ENCODE assay signal across 1 cellular context in genomic region chr22:28440517-28441366, GRCh38.
TF ChIP-seq lines count a peak whose summit lies in the region.

No MANE protein-coding gene starts in this region.

TF ChIP-seq in GM23338, 12 proteins besides CTCF, POLR2A, EP300 and RAD21 (continued from another document):
- TF ChIP-seq, protein P1, sequence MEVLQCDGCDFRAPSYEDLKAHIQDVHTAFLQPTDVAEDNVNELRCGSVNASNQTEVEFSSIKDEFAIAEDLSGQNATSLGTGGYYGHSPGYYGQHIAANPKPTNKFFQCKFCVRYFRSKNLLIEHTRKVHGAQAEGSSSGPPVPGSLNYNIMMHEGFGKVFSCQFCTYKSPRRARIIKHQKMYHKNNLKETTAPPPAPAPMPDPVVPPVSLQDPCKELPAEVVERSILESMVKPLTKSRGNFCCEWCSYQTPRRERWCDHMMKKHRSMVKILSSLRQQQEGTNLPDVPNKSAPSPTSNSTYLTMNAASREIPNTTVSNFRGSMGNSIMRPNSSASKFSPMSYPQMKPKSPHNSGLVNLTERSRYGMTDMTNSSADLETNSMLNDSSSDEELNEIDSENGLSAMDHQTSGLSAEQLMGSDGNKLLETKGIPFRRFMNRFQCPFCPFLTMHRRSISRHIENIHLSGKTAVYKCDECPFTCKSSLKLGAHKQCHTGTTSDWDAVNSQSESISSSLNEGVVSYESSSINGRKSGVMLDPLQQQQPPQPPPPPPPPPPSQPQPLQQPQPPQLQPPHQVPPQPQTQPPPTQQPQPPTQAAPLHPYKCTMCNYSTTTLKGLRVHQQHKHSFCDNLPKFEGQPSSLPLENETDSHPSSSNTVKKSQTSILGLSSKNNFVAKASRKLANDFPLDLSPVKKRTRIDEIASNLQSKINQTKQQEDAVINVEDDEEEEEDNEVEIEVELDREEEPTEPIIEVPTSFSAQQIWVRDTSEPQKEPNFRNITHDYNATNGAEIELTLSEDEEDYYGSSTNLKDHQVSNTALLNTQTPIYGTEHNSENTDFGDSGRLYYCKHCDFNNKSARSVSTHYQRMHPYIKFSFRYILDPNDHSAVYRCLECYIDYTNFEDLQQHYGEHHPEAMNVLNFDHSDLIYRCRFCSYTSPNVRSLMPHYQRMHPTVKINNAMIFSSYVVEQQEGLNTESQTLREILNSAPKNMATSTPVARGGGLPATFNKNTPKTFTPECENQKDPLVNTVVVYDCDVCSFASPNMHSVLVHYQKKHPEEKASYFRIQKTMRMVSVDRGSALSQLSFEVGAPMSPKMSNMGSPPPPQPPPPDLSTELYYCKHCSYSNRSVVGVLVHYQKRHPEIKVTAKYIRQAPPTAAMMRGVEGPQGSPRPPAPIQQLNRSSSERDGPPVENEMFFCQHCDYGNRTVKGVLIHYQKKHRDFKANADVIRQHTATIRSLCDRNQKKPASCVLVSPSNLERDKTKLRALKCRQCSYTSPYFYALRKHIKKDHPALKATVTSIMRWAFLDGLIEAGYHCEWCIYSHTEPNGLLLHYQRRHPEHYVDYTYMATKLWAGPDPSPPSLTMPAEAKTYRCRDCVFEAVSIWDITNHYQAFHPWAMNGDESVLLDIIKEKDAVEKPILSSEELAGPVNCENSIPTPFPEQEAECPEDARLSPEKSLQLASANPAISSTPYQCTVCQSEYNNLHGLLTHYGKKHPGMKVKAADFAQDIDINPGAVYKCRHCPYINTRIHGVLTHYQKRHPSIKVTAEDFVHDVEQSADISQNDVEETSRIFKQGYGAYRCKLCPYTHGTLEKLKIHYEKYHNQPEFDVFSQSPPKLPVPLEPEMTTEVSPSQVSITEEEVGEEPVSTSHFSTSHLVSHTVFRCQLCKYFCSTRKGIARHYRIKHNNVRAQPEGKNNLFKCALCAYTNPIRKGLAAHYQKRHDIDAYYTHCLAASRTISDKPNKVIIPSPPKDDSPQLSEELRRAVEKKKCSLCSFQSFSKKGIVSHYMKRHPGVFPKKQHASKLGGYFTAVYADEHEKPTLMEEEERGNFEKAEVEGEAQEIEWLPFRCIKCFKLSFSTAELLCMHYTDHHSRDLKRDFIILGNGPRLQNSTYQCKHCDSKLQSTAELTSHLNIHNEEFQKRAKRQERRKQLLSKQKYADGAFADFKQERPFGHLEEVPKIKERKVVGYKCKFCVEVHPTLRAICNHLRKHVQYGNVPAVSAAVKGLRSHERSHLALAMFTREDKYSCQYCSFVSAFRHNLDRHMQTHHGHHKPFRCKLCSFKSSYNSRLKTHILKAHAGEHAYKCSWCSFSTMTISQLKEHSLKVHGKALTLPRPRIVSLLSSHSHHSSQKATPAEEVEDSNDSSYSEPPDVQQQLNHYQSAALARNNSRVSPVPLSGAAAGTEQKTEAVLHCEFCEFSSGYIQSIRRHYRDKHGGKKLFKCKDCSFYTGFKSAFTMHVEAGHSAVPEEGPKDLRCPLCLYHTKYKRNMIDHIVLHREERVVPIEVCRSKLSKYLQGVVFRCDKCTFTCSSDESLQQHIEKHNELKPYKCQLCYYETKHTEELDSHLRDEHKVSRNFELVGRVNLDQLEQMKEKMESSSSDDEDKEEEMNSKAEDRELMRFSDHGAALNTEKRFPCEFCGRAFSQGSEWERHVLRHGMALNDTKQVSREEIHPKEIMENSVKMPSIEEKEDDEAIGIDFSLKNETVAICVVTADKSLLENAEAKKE (CRISPR knock-in tag; IDR thresholded peaks at IDR 0.05): no peak
- TF ChIP-seq JUNB (IDR thresholded peaks at IDR 0.05; ENCODE audit: unreplicated experiment) (no peak), NANOG (IDR thresholded peaks at IDR 0.05; ENCODE audit: borderline replicate concordance) (no peak), REST (IDR thresholded peaks at IDR 0.05; ENCODE audit: unreplicated experiment) (no peak)
- TF ChIP-seq, protein P2, sequence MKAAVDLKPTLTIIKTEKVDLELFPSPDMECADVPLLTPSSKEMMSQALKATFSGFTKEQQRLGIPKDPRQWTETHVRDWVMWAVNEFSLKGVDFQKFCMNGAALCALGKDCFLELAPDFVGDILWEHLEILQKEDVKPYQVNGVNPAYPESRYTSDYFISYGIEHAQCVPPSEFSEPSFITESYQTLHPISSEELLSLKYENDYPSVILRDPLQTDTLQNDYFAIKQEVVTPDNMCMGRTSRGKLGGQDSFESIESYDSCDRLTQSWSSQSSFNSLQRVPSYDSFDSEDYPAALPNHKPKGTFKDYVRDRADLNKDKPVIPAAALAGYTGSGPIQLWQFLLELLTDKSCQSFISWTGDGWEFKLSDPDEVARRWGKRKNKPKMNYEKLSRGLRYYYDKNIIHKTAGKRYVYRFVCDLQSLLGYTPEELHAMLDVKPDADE (IDR thresholded peaks at IDR 0.05): no peak
